Comparison of ENCODE assay signal across 14 cellular contexts in the genomic region with DNA sequence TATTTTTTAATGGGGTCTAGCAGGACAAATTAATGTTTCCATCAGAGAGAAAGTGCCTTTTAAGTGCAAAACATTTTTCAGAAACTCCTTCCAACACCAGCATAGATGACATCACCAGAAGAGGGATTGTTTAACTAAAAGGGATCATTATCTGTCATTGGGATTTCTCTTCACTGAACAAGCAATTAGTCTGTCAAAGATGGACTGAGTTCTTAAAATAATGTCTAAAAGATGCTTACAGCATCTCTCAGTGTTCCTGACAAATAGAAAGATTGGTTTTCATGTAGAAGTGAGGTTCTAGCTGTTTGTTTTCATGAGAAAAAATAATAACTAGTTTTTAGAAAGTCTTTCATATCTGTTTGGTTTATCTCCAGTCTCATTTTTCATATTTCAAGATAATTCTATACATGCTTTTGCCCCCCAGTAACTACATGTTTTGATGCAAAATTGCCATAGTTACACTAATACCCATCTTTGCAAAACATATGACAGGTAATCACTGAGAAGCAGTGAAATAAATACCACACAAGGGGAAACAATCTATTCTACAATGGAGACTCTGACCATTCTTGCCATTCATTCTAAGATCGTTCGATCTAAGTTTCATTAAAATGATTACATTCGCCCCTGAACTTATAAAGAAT.
A peak's percentile ranks its signal among the peaks of the same experiment; 100 is the strongest.
DNase-seq lines count a peak whose midpoint lies in the region; ATAC-seq and TF ChIP-seq lines count a peak whose summit lies in the region.
"Had no signal": no experiment of that assay in that cellular context is flagged by ENCODE, and none has a peak within 500 bp of the region (broad histone marks: within the 10 kb centered on the region; RNA-seq: fewer than 3 reads in every experiment).

No MANE protein-coding gene starts in this region.

- H3K79me2 ChIP-seq in Karpas-422 (ENCODE audit: low read length) (peaks cover 6% of the 10 kb centered on the region), OCI-LY7 (ENCODE audit: insufficient read depth, low read depth, low read length) (no peaks in the 10 kb centered on the region), neural cell (replicated peaks; ENCODE audit: insufficient read depth, low read length) (no peaks in the 10 kb centered on the region)

- no peak overlapping the region for H3K4me3 Mint-ChIP-seq in activated CD8-positive, alpha-beta T cell treated with anti-CD3 and anti-CD28 coated beads, Interleukin-2, amount 10 ng/mL, durations not matched to agents 7 days and 5 days
- H3K4me3 Mint-ChIP-seq: B cell; CD4-positive, alpha-beta T cell; HFFc6 had no signal

- ATAC-seq in activated CD8-positive, alpha-beta T cell treated with anti-CD3 and anti-CD28 coated beads, Interleukin-2, amount 10 ng/mL, durations not matched to agents 7 days and 5 days, result no peak
- ATAC-seq: GM12878 had no signal

- POLR2A ChIA-PET in OCI-LY7 (lab: Charles Lee), result interaction anchor here (0.5 to 1.1 kb wide), 3 partner anchors 9 to 35 kb away, joined by 3 to 4 read pairs (median 3); no protein-coding TSS in a partner anchor
- POLR2A ChIA-PET in activated CD8-positive, alpha-beta T cell treated with anti-CD3 and anti-CD28 coated beads, Interleukin-2, amount 10 ng/mL, durations not matched to agents 7 days and 5 days (lab: Charles Lee), result no interaction called here

- peaks cover 12% of the 10 kb centered on the region for H3K36me3 ChIP-seq in Karpas-422 (ENCODE audit: insufficient read depth, low read length)
- no peaks in the 10 kb centered on the region; the same call in 1 of the 2 replicates for H3K36me3 ChIP-seq in OCI-LY7 (ENCODE audit: insufficient read depth, low read length)
- no peaks in the 10 kb centered on the region for H3K36me3 ChIP-seq in neural cell (ENCODE audit: insufficient read depth, low read length)

- DNase-seq in NCI-H146 (lab: John Stamatoyannopoulos, UW), result peak; percentile 1
- DNase-seq in NCI-H146 treated with DMSO at 0.1 percent for 48 hours (lab: John Stamatoyannopoulos, UW; ENCODE audit: unreplicated experiment), result no peak
- no peak for DNase-seq in Karpas-422
- no peak for DNase-seq in OCI-LY7 (ENCODE audit: low spot score)
- no peak for DNase-seq in superior temporal gyrus (ENCODE audit: extremely low spot score)
- DNase-seq in activated CD8-positive, alpha-beta T cell treated with anti-CD3 and anti-CD28 coated beads, Interleukin-2, amount 10 ng/mL, durations not matched to agents 7 days and 5 days, result no peak
- DNase-seq: C1 segment of cervical spinal cord; CD4-positive, alpha-beta T cell; DMS79; HCEC 1CT; HFFc6 had no signal

- H3K9ac ChIP-seq in Karpas-422 (ENCODE audit: low read length) (peak overlapping the region; percentile 42), neural cell (ENCODE audit: low read length) (peak overlapping the region; percentile 21)

- TF ChIP-seq RAD21 in neural cell (conservative IDR thresholded peaks at IDR 0.05), result peak; percentile 29

- TF ChIP-seq EP300 in neural cell (conservative IDR thresholded peaks at IDR 0.05; ENCODE audit: poor library complexity, severe bottlenecking), result peak; percentile 95

- H3K9me2 ChIP-seq in Karpas-422 (replicated peaks; ENCODE audit: insufficient read depth, low read length) (no peaks in the 10 kb centered on the region), OCI-LY7 (ENCODE audit: insufficient read depth, low read length) (no peaks in the 10 kb centered on the region), neural cell (ENCODE audit: insufficient read depth, low read length) (no peaks in the 10 kb centered on the region)

- H3K27ac ChIP-seq in Karpas-422 (ENCODE audit: low read length) (peak overlapping the region; percentile 99), OCI-LY7 (ENCODE audit: low read depth, low read length, poor library complexity, severe bottlenecking) (no peak overlapping the region), neural cell (ENCODE audit: low read length) (peak overlapping the region; percentile 69)

- TF ChIP-seq CTCF in OCI-LY7 (conservative IDR thresholded peaks at IDR 0.05; ENCODE audit: low read length), result no peak
- TF ChIP-seq CTCF in neural cell (IDR thresholded peaks at IDR 0.05; ENCODE audit: poor library complexity, severe bottlenecking), result no peak

- no peaks in the 10 kb centered on the region for H3K27me3 Mint-ChIP-seq in activated CD8-positive, alpha-beta T cell treated with anti-CD3 and anti-CD28 coated beads, Interleukin-2, amount 10 ng/mL, durations not matched to agents 7 days and 5 days (ENCODE audit: low read depth)
- H3K27me3 Mint-ChIP-seq: B cell; CD4-positive, alpha-beta T cell had no signal

- H3K4me3 ChIP-seq in Karpas-422 (ENCODE audit: low read length) (no peak overlapping the region), OCI-LY7 (ENCODE audit: low read depth, low read length, poor library complexity, severe bottlenecking) (no peak overlapping the region), neural cell (ENCODE audit: low read length) (peak overlapping the region; percentile 7)
- H3K4me3 ChIP-seq: GM12878 had no signal

- H3K9me3 ChIP-seq in Karpas-422 (ENCODE audit: low read length), result no peaks in the 10 kb centered on the region
- peaks cover 5% of the 10 kb centered on the region; the same call in 1 of the 2 replicates for H3K9me3 ChIP-seq in OCI-LY7 (ENCODE audit: low read length)
- no peaks in the 10 kb centered on the region for H3K9me3 ChIP-seq in neural cell (ENCODE audit: low read length)

- BruUV-seq in OCI-LY7 (replicated peaks; lab: Mats Ljungman, UMichigan), result no TSS peak

- H3F3A ChIP-seq in neural cell (ENCODE audit: insufficient read depth, low read length, poor library complexity, severe bottlenecking), result peaks cover 4% of the 10 kb centered on the region

- no peaks in the 10 kb centered on the region for H3K9me3 Mint-ChIP-seq in activated CD8-positive, alpha-beta T cell treated with anti-CD3 and anti-CD28 coated beads, Interleukin-2, amount 10 ng/mL, durations not matched to agents 7 days and 5 days (ENCODE audit: insufficient read depth)

- CTCF ChIA-PET in OCI-LY7 (lab: Charles Lee; ENCODE audit: unreplicated experiment), result no interaction called here
- CTCF ChIA-PET in activated CD8-positive, alpha-beta T cell treated with anti-CD3 and anti-CD28 coated beads, Interleukin-2, amount 10 ng/mL, durations not matched to agents 7 days and 5 days (lab: Charles Lee), result no interaction called here

- H2AFZ ChIP-seq in Karpas-422 (ENCODE audit: low read length), result no peak overlapping the region
- peak overlapping the region; percentile 54; the same call in 1 of the 2 replicates for H2AFZ ChIP-seq in OCI-LY7 (ENCODE audit: low read length)
- H2AFZ ChIP-seq in neural cell (ENCODE audit: low read depth, low read length), result no peak overlapping the region

- H3K27ac Mint-ChIP-seq in activated CD8-positive, alpha-beta T cell treated with anti-CD3 and anti-CD28 coated beads, Interleukin-2, amount 10 ng/mL, durations not matched to agents 7 days and 5 days, result no peak overlapping the region
- H3K27ac Mint-ChIP-seq: B cell; CD4-positive, alpha-beta T cell; HFFc6 had no signal

- intact Hi-C loops in OCI-LY7 (cut with micrococcal nuclease; ENCODE audit: unreplicated experiment), result no loop called here

- no peaks in the 10 kb centered on the region for H3K36me3 Mint-ChIP-seq in activated CD8-positive, alpha-beta T cell treated with anti-CD3 and anti-CD28 coated beads, Interleukin-2, amount 10 ng/mL, durations not matched to agents 7 days and 5 days (ENCODE audit: low read depth)

- H3K4me2 ChIP-seq in Karpas-422 (ENCODE audit: low read depth, low read length, poor library complexity, severe bottlenecking) (peak overlapping the region; percentile 44), OCI-LY7 (ENCODE audit: low read length) (no peak overlapping the region), neural cell (ENCODE audit: low read length) (peak overlapping the region; percentile 18)

- H4K20me1 ChIP-seq in Karpas-422 (ENCODE audit: insufficient read depth, low read depth, low read length) (no peaks in the 10 kb centered on the region), OCI-LY7 (ENCODE audit: insufficient read depth, low read length) (no peaks in the 10 kb centered on the region), neural cell (ENCODE audit: insufficient read depth) (no peaks in the 10 kb centered on the region)

- H3K4me1 Mint-ChIP-seq in activated CD8-positive, alpha-beta T cell treated with anti-CD3 and anti-CD28 coated beads, Interleukin-2, amount 10 ng/mL, durations not matched to agents 7 days and 5 days (ENCODE audit: low read depth), result no peaks in the 10 kb centered on the region
- H3K4me1 Mint-ChIP-seq: B cell had no signal

- H3K4me1 ChIP-seq in Karpas-422 (ENCODE audit: low read length) (peaks cover 87% of the 10 kb centered on the region), OCI-LY7 (ENCODE audit: insufficient read depth, low read length, poor library complexity, severe bottlenecking) (peaks cover 7% of the 10 kb centered on the region)

- H3K27me3 ChIP-seq in Karpas-422 (ENCODE audit: low read length) (no peaks in the 10 kb centered on the region), neural cell (ENCODE audit: insufficient read depth, low read depth, low read length) (no peaks in the 10 kb centered on the region)

TF ChIP-seq in neural cell, 6 proteins besides CTCF, POLR2A, EP300 and RAD21 (continues in another document):
- TF ChIP-seq MXI1 (conservative IDR thresholded peaks at IDR 0.05; ENCODE audit: poor library complexity, severe bottlenecking) (no peak), SMC3 (conservative IDR thresholded peaks at IDR 0.05; ENCODE audit: poor library complexity) (no peak)
- TF ChIP-seq, protein P1, sequence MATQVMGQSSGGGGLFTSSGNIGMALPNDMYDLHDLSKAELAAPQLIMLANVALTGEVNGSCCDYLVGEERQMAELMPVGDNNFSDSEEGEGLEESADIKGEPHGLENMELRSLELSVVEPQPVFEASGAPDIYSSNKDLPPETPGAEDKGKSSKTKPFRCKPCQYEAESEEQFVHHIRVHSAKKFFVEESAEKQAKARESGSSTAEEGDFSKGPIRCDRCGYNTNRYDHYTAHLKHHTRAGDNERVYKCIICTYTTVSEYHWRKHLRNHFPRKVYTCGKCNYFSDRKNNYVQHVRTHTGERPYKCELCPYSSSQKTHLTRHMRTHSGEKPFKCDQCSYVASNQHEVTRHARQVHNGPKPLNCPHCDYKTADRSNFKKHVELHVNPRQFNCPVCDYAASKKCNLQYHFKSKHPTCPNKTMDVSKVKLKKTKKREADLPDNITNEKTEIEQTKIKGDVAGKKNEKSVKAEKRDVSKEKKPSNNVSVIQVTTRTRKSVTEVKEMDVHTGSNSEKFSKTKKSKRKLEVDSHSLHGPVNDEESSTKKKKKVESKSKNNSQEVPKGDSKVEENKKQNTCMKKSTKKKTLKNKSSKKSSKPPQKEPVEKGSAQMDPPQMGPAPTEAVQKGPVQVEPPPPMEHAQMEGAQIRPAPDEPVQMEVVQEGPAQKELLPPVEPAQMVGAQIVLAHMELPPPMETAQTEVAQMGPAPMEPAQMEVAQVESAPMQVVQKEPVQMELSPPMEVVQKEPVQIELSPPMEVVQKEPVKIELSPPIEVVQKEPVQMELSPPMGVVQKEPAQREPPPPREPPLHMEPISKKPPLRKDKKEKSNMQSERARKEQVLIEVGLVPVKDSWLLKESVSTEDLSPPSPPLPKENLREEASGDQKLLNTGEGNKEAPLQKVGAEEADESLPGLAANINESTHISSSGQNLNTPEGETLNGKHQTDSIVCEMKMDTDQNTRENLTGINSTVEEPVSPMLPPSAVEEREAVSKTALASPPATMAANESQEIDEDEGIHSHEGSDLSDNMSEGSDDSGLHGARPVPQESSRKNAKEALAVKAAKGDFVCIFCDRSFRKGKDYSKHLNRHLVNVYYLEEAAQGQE (IDR thresholded peaks at IDR 0.05; ENCODE audit: borderline replicate concordance), result peak; percentile 79
